Comparison of ENCODE assay signal across 13 cellular contexts in genomic region chr12:15928870-15929571, GRCh38. TPM values are rescaled to one million over a fixed set of nuclear protein-coding genes. Genes with fewer than 3 reads are reported as not detected.
DNase-seq lines count a peak whose midpoint lies in the region; ATAC-seq lines count a peak whose summit lies in the region.
"Had no signal": no experiment of that assay in that cellular context is flagged by ENCODE, and none has a peak within 500 bp of the region (broad histone marks: within the 10 kb centered on the region; RNA-seq: fewer than 3 reads in every experiment).

No MANE protein-coding gene starts in this region.

- H3K4me1 ChIP-seq in skeletal muscle satellite cell (ENCODE audit: control insufficient read depth, insufficient read depth, low read length), result peaks cover 40% of the 10 kb centered on the region

- peak overlapping the region; percentile 75 for H3K4me2 ChIP-seq in skeletal muscle satellite cell (ENCODE audit: low read length)

- H3K27me3 ChIP-seq in skeletal muscle satellite cell (ENCODE audit: control insufficient read depth, insufficient read depth, low read length), result no peaks in the 10 kb centered on the region

- DNase-seq in NCI-H345 (lab: John Stamatoyannopoulos, UW) (peak; percentile 36), NCI-H345 treated with DMSO at 0.1 percent for 48 hours (lab: John Stamatoyannopoulos, UW; ENCODE audit: unreplicated experiment) (no peak), NCI-H2227 treated with DMSO at 0.1 percent for 48 hours (lab: John Stamatoyannopoulos, UW) (peak; percentile 3), left ventricle myocardium superior (peak; percentile 47), DMS114 treated with DMSO at 0.1 percent for 48 hours (lab: John Stamatoyannopoulos, UW; ENCODE audit: unreplicated experiment) (no peak)
- DNase-seq: activated CD4-positive, CD25-positive, alpha-beta regulatory T cell treated with anti-CD3 and anti-CD28 coated beads, Interleukin-2, amount 50 U/mL, for 72 hours; activated gamma-delta T cell treated with Interleukin-2 at 50 U/mL for 16 hours; naive B cell; RPMI8226; stimulated activated CD4-positive, alpha-beta T cell treated with anti-CD3 and anti-CD28 coated beads, Interleukin-1b, Interleukin-23, amount 100 ng/mL, for 48 hours had no signal

- peak overlapping the region; percentile 49 for H3K9ac ChIP-seq in skeletal muscle satellite cell (ENCODE audit: low read depth, low read length)

- intact Hi-C loops in left ventricle myocardium superior (cut with micrococcal nuclease), result no loop called here

- H3K4me3 ChIP-seq in skeletal muscle satellite cell (ENCODE audit: low read length), result peak overlapping the region; percentile 40

- H3K9me3 ChIP-seq in skeletal muscle satellite cell (replicated peaks; ENCODE audit: low read length), result no peaks in the 10 kb centered on the region

- peak; percentile 89 for ATAC-seq in left ventricle myocardium superior
- ATAC-seq in GM19324 (IDR thresholded peaks at IDR 0.05; ENCODE audit: low FRiP score, unreplicated experiment), result no peak
- ATAC-seq in HG02884 (IDR thresholded peaks at IDR 0.05; ENCODE audit: unreplicated experiment), result no peak

- H3K36me3 ChIP-seq in skeletal muscle satellite cell (ENCODE audit: insufficient read depth, low read length), result no peaks in the 10 kb centered on the region

RNA-seq across cellular contexts. Expression of gene DERA, which starts 17.9 kb away (rescaled TPM):
- 16.9 TPM for total RNA-seq in left ventricle myocardium superior
- total RNA-seq in skeletal muscle satellite cell (2012; rRNA removed), result 57.3 and 66.2 TPM in 2 replicates

RNA-seq across cellular contexts. Expression of gene STRAP, which starts 46.8 kb away (rescaled TPM):
- 128 TPM for total RNA-seq in left ventricle myocardium superior
- total RNA-seq in skeletal muscle satellite cell (2012; rRNA removed), result 135 and 137 TPM in 2 replicates

Comparison
In these comparisons a context has a peak if more than half of its experiments do, and no peak if none do; other contexts are left out.
1. DNase-seq: peak in NCI-H345 (single experiment), NCI-H2227 treated with DMSO at 0.1 percent for 48 hours (single experiment) and left ventricle myocardium superior (single experiment); none in NCI-H345 treated with DMSO at 0.1 percent for 48 hours (single experiment) and DMS114 treated with DMSO at 0.1 percent for 48 hours (single experiment).